Comparison of ENCODE assay signal across 1 cellular context in the genomic region with DNA sequence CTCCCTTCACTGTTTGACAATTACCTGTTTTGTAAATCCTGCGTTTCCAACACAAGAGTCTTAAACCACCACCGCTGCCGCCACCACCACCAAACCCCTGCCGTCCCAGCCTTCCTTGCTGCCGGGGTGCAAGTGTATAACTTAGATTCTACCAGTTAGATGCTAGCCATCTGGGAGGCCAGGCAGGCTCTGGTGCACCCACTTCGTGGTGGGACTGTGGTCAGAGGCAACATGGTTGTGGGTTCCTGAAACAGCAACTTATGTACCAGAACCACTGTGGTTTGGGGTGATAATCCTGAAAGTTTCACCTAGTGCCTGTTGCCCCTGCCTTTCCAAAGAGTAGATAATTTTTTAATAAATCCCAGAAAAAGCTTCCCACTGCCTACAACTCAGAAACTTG.
TF ChIP-seq lines count a peak whose summit lies in the region.

No MANE protein-coding gene starts in this region.

TF ChIP-seq in H1, 55 proteins besides CTCF, POLR2A, EP300 and RAD21 (continued from another document):
- TF ChIP-seq, protein P1, sequence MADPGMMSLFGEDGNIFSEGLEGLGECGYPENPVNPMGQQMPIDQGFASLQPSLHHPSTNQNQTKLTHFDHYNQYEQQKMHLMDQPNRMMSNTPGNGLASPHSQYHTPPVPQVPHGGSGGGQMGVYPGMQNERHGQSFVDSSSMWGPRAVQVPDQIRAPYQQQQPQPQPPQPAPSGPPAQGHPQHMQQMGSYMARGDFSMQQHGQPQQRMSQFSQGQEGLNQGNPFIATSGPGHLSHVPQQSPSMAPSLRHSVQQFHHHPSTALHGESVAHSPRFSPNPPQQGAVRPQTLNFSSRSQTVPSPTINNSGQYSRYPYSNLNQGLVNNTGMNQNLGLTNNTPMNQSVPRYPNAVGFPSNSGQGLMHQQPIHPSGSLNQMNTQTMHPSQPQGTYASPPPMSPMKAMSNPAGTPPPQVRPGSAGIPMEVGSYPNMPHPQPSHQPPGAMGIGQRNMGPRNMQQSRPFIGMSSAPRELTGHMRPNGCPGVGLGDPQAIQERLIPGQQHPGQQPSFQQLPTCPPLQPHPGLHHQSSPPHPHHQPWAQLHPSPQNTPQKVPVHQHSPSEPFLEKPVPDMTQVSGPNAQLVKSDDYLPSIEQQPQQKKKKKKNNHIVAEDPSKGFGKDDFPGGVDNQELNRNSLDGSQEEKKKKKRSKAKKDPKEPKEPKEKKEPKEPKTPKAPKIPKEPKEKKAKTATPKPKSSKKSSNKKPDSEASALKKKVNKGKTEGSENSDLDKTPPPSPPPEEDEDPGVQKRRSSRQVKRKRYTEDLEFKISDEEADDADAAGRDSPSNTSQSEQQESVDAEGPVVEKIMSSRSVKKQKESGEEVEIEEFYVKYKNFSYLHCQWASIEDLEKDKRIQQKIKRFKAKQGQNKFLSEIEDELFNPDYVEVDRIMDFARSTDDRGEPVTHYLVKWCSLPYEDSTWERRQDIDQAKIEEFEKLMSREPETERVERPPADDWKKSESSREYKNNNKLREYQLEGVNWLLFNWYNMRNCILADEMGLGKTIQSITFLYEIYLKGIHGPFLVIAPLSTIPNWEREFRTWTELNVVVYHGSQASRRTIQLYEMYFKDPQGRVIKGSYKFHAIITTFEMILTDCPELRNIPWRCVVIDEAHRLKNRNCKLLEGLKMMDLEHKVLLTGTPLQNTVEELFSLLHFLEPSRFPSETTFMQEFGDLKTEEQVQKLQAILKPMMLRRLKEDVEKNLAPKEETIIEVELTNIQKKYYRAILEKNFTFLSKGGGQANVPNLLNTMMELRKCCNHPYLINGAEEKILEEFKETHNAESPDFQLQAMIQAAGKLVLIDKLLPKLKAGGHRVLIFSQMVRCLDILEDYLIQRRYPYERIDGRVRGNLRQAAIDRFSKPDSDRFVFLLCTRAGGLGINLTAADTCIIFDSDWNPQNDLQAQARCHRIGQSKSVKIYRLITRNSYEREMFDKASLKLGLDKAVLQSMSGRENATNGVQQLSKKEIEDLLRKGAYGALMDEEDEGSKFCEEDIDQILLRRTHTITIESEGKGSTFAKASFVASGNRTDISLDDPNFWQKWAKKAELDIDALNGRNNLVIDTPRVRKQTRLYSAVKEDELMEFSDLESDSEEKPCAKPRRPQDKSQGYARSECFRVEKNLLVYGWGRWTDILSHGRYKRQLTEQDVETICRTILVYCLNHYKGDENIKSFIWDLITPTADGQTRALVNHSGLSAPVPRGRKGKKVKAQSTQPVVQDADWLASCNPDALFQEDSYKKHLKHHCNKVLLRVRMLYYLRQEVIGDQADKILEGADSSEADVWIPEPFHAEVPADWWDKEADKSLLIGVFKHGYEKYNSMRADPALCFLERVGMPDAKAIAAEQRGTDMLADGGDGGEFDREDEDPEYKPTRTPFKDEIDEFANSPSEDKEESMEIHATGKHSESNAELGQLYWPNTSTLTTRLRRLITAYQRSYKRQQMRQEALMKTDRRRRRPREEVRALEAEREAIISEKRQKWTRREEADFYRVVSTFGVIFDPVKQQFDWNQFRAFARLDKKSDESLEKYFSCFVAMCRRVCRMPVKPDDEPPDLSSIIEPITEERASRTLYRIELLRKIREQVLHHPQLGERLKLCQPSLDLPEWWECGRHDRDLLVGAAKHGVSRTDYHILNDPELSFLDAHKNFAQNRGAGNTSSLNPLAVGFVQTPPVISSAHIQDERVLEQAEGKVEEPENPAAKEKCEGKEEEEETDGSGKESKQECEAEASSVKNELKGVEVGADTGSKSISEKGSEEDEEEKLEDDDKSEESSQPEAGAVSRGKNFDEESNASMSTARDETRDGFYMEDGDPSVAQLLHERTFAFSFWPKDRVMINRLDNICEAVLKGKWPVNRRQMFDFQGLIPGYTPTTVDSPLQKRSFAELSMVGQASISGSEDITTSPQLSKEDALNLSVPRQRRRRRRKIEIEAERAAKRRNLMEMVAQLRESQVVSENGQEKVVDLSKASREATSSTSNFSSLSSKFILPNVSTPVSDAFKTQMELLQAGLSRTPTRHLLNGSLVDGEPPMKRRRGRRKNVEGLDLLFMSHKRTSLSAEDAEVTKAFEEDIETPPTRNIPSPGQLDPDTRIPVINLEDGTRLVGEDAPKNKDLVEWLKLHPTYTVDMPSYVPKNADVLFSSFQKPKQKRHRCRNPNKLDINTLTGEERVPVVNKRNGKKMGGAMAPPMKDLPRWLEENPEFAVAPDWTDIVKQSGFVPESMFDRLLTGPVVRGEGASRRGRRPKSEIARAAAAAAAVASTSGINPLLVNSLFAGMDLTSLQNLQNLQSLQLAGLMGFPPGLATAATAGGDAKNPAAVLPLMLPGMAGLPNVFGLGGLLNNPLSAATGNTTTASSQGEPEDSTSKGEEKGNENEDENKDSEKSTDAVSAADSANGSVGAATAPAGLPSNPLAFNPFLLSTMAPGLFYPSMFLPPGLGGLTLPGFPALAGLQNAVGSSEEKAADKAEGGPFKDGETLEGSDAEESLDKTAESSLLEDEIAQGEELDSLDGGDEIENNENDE (IDR thresholded peaks at IDR 0.05; ENCODE audit: insufficient replicate concordance, low read length) = no peak
- TF ChIP-seq SIN3A (conservative IDR thresholded peaks at IDR 0.05 in 1 of 2, IDR thresholded peaks at IDR 0.05 in 1 of 2; ENCODE audit: low read depth in 1 of 2, low read length in 2 of 2) = no peak
- TF ChIP-seq JUN (IDR thresholded peaks at IDR 0.05; ENCODE audit: low read depth, low read length) = no peak
- no peak for TF ChIP-seq JUND (IDR thresholded peaks at IDR 0.05; ENCODE audit: low read length)
